Comparison of ENCODE assay signal across 8 cellular contexts in genomic region chr6:3990692-3991491, GRCh38.
DNase-seq lines count a peak whose midpoint lies in the region; ATAC-seq and TF ChIP-seq lines count a peak whose summit lies in the region.

No MANE protein-coding gene starts in this region.

- H2AFZ ChIP-seq in osteoblast (ENCODE audit: low read length): peak overlapping the region; percentile 97

- H3K36me3 ChIP-seq in SJSA1 (no peaks in the 10 kb centered on the region), osteoblast (ENCODE audit: insufficient read depth, low read length) (no peaks in the 10 kb centered on the region)

- H3K4me3 ChIP-seq in LNCaP clone FGC (ENCODE audit: low read depth, low read length): peak overlapping the region; percentile 34
- H3K4me3 ChIP-seq in SJSA1: peak overlapping the region; percentile 9; the same call in 1 of the 2 replicates
- H3K4me3 ChIP-seq in osteoblast (ENCODE audit: insufficient read depth, low read length): peak overlapping the region; percentile 72

- H4K20me1 ChIP-seq in osteoblast (ENCODE audit: insufficient read depth, low read length): no peaks in the 10 kb centered on the region

- H3K27ac ChIP-seq in SJSA1 (no peak overlapping the region; the same call in 1 of the 2 replicates), osteoblast (ENCODE audit: low read depth, low read length) (peak overlapping the region; percentile 73)

- H3K9me3 ChIP-seq in SJSA1 (replicated peaks) (no peaks in the 10 kb centered on the region), osteoblast (ENCODE audit: low read depth, low read length) (no peaks in the 10 kb centered on the region)

- H3K4me1 ChIP-seq in SJSA1 (replicated peaks) (peaks cover 4% of the 10 kb centered on the region), osteoblast (ENCODE audit: insufficient read depth, low read length) (peaks cover 18% of the 10 kb centered on the region)

- TF ChIP-seq CTCF in LNCaP clone FGC (IDR thresholded peaks at IDR 0.05; ENCODE audit: control insufficient read depth, extremely low read depth, insufficient read depth): peak; percentile 86
- peak; percentile 98 for TF ChIP-seq CTCF in osteoblast (IDR thresholded peaks at IDR 0.05; ENCODE audit: extremely low read depth, low read depth, low read length)

- peaks cover 7% of the 10 kb centered on the region for H3K79me2 ChIP-seq in osteoblast (ENCODE audit: insufficient read depth, low read length)

- H3K4me2 ChIP-seq in osteoblast (ENCODE audit: insufficient read depth, low read length): peak overlapping the region; percentile 87

- peak; percentile 94 for DNase-seq in Ammon's horn (ENCODE audit: low spot score)
- DNase-seq in LNCaP clone FGC (ENCODE audit: low read depth): peak; percentile 65
- peak; percentile 84 to 88 for DNase-seq in SJSA1 (ENCODE audit: low read depth in 1 of 2, low spot score in 2 of 2)
- peak; percentile 78 for DNase-seq in activated naive CD4-positive, alpha-beta T cell treated with Interleukin-2 at 50 U/mL for 16 hours
- peak; percentile 70 for DNase-seq in germinal center (ENCODE audit: low spot score)
- DNase-seq in osteoblast (ENCODE audit: insufficient read length, low spot score, missing footprints): peak; percentile 91
- peak; percentile 93 for DNase-seq in superior temporal gyrus (ENCODE audit: extremely low spot score)

- H3K27me3 ChIP-seq in SJSA1 (replicated peaks) (no peaks in the 10 kb centered on the region), osteoblast (ENCODE audit: insufficient read depth, low read length) (no peaks in the 10 kb centered on the region)

- ATAC-seq in GM19397 (IDR thresholded peaks at IDR 0.05; ENCODE audit: unreplicated experiment): peak; percentile 73

Comparison
In these comparisons a context has a peak if more than half of its experiments do, and no peak if none do; other contexts are left out.
1. H3K4me3 ChIP-seq: peak in every context shown above with its lines; median percentile 72 in osteoblast; 34 in LNCaP clone FGC; 9 in SJSA1.